In the genomic region with DNA sequence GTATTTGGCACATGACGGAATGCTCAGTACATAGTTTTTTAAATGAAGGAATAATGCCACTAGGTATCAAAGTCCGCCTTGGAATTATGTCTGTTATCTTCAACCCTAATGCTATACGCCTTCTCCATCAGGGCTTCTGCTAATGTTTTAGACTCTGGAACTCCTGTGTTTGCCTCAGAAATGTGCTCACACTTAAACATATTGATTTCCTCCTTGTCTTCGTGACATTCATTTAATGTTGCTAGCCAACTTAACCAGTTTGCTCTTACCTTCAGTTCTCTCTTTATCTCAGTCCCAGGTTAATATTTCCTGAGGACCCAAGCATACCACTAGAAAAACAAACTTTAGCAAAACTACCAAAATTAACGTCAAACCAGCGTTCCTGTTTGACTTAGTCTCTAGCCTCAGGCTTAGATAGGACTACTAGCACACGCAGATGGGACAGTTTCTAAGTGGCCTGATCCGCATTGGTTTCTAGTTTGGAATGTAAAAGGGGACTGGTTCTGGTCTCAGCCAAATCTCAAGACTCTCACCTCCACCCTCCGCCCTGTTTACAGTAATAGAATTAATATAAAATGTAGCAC, we compare ENCODE assay signal across 1 cellular context.
TF ChIP-seq lines count a peak whose summit lies in the region.

No MANE protein-coding gene starts in this region.

TF ChIP-seq in HepG2, 621 proteins besides CTCF, POLR2A, EP300 and RAD21 (continued from another document):
- no peak for TF ChIP-seq GTF3A (CRISPR knock-in tag; conservative IDR thresholded peaks at IDR 0.05)
- TF ChIP-seq ZFP1 (CRISPR knock-in tag; IDR thresholded peaks at IDR 0.05), result peak; percentile 97
- TF ChIP-seq ZNF652 (CRISPR knock-in tag; IDR thresholded peaks at IDR 0.05; ENCODE audit: borderline replicate concordance, low read depth), result no peak
- peak; percentile 41; the same call in 1 of the 2 replicates for TF ChIP-seq HNF4A (CRISPR knock-in tag; IDR thresholded peaks at IDR 0.05)
- TF ChIP-seq, protein P1, sequence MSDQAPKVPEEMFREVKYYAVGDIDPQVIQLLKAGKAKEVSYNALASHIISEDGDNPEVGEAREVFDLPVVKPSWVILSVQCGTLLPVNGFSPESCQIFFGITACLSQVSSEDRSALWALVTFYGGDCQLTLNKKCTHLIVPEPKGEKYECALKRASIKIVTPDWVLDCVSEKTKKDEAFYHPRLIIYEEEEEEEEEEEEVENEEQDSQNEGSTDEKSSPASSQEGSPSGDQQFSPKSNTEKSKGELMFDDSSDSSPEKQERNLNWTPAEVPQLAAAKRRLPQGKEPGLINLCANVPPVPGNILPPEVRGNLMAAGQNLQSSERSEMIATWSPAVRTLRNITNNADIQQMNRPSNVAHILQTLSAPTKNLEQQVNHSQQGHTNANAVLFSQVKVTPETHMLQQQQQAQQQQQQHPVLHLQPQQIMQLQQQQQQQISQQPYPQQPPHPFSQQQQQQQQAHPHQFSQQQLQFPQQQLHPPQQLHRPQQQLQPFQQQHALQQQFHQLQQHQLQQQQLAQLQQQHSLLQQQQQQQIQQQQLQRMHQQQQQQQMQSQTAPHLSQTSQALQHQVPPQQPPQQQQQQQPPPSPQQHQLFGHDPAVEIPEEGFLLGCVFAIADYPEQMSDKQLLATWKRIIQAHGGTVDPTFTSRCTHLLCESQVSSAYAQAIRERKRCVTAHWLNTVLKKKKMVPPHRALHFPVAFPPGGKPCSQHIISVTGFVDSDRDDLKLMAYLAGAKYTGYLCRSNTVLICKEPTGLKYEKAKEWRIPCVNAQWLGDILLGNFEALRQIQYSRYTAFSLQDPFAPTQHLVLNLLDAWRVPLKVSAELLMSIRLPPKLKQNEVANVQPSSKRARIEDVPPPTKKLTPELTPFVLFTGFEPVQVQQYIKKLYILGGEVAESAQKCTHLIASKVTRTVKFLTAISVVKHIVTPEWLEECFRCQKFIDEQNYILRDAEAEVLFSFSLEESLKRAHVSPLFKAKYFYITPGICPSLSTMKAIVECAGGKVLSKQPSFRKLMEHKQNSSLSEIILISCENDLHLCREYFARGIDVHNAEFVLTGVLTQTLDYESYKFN (CRISPR knock-in tag; conservative IDR thresholded peaks at IDR 0.05), result peak; percentile 39
- TF ChIP-seq ZNF431 (CRISPR knock-in tag; IDR thresholded peaks at IDR 0.05; ENCODE audit: borderline replicate concordance, low read depth), result no peak
- TF ChIP-seq, protein P2, sequence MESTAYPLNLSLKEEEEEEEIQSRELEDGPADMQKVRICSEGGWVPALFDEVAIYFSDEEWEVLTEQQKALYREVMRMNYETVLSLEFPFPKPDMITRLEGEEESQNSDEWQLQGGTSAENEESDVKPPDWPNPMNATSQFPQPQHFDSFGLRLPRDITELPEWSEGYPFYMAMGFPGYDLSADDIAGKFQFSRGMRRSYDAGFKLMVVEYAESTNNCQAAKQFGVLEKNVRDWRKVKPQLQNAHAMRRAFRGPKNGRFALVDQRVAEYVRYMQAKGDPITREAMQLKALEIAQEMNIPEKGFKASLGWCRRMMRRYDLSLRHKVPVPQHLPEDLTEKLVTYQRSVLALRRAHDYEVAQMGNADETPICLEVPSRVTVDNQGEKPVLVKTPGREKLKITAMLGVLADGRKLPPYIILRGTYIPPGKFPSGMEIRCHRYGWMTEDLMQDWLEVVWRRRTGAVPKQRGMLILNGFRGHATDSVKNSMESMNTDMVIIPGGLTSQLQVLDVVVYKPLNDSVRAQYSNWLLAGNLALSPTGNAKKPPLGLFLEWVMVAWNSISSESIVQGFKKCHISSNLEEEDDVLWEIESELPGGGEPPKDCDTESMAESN (CRISPR knock-in tag; conservative IDR thresholded peaks at IDR 0.05), result no peak
- no peak for TF ChIP-seq MBNL3 (CRISPR knock-in tag; conservative IDR thresholded peaks at IDR 0.05)
- TF ChIP-seq, protein P3, sequence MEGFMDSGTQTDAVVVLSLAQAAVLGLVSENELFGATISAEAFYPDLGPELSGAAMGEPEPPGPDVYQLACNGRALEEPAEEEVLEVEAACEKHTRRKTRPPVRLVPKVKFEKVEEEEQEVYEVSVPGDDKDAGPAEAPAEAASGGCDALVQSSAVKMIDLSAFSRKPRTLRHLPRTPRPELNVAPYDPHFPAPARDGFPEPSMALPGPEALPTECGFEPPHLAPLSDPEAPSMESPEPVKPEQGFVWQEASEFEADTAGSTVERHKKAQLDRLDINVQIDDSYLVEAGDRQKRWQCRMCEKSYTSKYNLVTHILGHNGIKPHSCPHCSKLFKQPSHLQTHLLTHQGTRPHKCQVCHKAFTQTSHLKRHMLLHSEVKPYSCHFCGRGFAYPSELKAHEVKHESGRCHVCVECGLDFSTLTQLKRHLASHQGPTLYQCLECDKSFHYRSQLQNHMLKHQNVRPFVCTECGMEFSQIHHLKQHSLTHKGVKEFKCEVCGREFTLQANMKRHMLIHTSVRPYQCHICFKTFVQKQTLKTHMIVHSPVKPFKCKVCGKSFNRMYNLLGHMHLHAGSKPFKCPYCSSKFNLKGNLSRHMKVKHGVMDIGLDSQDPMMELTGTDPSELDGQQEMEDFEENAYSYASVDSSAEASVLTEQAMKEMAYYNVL (CRISPR knock-in tag; IDR thresholded peaks at IDR 0.05; ENCODE audit: borderline replicate concordance), result 0 out of 2 replicates have a peak, but pooled peaks have one; percentile 27
- peak; percentile 89 for TF ChIP-seq ONECUT2 (CRISPR knock-in tag; IDR thresholded peaks at IDR 0.05)
- 0 out of 2 replicates have a peak, but pooled peaks have one; percentile 22 for TF ChIP-seq REPIN1 (CRISPR knock-in tag; IDR thresholded peaks at IDR 0.05; ENCODE audit: borderline replicate concordance, low read depth)
- TF ChIP-seq ARNT (IDR thresholded peaks at IDR 0.05), result no peak
- no peak for TF ChIP-seq ZNF775 (CRISPR knock-in tag; IDR thresholded peaks at IDR 0.05; ENCODE audit: borderline replicate concordance)
- TF ChIP-seq, protein P4, sequence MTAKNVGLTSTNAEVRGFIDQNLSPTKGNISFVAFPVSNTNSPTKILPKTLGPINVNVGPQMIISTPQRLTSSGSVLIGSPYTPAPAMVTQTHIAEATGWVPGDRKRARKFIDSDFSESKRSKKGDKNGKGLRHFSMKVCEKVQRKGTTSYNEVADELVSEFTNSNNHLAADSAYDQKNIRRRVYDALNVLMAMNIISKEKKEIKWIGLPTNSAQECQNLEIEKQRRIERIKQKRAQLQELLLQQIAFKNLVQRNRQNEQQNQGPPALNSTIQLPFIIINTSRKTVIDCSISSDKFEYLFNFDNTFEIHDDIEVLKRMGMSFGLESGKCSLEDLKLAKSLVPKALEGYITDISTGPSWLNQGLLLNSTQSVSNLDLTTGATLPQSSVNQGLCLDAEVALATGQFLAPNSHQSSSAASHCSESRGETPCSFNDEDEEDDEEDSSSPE (CRISPR knock-in tag; IDR thresholded peaks at IDR 0.05), result 0 out of 2 replicates have a peak, but pooled peaks have one; percentile 20
- TF ChIP-seq ZNF510 (CRISPR knock-in tag; IDR thresholded peaks at IDR 0.05; ENCODE audit: low read depth), result no peak
- no peak for TF ChIP-seq HDAC6 (IDR thresholded peaks at IDR 0.05; ENCODE audit: low read depth, low read length)
- peak; percentile 26; the same call in 1 of the 2 replicates for TF ChIP-seq GATAD2A (CRISPR knock-in tag; IDR thresholded peaks at IDR 0.05)
- TF ChIP-seq KDM1A (CRISPR knock-in tag; IDR thresholded peaks at IDR 0.05), result no peak
- TF ChIP-seq ZSCAN21 (CRISPR knock-in tag; IDR thresholded peaks at IDR 0.05; ENCODE audit: borderline replicate concordance), result no peak
- TF ChIP-seq, protein P5, sequence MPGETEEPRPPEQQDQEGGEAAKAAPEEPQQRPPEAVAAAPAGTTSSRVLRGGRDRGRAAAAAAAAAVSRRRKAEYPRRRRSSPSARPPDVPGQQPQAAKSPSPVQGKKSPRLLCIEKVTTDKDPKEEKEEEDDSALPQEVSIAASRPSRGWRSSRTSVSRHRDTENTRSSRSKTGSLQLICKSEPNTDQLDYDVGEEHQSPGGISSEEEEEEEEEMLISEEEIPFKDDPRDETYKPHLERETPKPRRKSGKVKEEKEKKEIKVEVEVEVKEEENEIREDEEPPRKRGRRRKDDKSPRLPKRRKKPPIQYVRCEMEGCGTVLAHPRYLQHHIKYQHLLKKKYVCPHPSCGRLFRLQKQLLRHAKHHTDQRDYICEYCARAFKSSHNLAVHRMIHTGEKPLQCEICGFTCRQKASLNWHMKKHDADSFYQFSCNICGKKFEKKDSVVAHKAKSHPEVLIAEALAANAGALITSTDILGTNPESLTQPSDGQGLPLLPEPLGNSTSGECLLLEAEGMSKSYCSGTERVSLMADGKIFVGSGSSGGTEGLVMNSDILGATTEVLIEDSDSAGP (CRISPR knock-in tag; IDR thresholded peaks at IDR 0.05; ENCODE audit: borderline replicate concordance), result no peak
- TF ChIP-seq MEIS2 (CRISPR knock-in tag; IDR thresholded peaks at IDR 0.05), result no peak
- TF ChIP-seq, protein P6, sequence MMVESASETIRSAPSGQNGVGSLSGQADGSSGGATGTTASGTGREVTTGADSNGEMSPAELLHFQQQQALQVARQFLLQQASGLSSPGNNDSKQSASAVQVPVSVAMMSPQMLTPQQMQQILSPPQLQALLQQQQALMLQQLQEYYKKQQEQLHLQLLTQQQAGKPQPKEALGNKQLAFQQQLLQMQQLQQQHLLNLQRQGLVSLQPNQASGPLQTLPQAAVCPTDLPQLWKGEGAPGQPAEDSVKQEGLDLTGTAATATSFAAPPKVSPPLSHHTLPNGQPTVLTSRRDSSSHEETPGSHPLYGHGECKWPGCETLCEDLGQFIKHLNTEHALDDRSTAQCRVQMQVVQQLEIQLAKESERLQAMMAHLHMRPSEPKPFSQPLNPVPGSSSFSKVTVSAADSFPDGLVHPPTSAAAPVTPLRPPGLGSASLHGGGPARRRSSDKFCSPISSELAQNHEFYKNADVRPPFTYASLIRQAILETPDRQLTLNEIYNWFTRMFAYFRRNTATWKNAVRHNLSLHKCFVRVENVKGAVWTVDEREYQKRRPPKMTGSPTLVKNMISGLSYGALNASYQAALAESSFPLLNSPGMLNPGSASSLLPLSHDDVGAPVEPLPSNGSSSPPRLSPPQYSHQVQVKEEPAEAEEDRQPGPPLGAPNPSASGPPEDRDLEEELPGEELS (CRISPR knock-in tag; IDR thresholded peaks at IDR 0.05), result peak; percentile 46
- no peak for TF ChIP-seq NFE2L2 (IDR thresholded peaks at IDR 0.05; ENCODE audit: low read length)
- no peak for TF ChIP-seq RXRA (CRISPR knock-in tag; IDR thresholded peaks at IDR 0.05)
- TF ChIP-seq SOX6 (IDR thresholded peaks at IDR 0.05), result no peak
- peak; percentile 40; the same call in 1 of the 2 replicates for TF ChIP-seq SOX6 (CRISPR knock-in tag; IDR thresholded peaks at IDR 0.05)
- TF ChIP-seq, protein P7, sequence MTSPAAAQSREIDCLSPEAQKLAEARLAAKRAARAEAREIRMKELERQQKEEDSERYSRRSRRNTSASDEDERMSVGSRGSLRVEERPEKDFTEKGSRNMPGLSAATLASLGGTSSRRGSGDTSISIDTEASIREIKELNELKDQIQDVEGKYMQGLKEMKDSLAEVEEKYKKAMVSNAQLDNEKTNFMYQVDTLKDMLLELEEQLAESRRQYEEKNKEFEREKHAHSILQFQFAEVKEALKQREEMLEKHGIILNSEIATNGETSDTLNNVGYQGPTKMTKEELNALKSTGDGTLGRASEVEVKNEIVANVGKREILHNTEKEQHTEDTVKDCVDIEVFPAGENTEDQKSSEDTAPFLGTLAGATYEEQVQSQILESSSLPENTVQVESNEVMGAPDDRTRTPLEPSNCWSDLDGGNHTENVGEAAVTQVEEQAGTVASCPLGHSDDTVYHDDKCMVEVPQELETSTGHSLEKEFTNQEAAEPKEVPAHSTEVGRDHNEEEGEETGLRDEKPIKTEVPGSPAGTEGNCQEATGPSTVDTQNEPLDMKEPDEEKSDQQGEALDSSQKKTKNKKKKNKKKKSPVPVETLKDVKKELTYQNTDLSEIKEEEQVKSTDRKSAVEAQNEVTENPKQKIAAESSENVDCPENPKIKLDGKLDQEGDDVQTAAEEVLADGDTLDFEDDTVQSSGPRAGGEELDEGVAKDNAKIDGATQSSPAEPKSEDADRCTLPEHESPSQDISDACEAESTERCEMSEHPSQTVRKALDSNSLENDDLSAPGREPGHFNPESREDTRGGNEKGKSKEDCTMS (CRISPR knock-in tag; conservative IDR thresholded peaks at IDR 0.05), result no peak
- TF ChIP-seq ZNF446 (CRISPR knock-in tag; IDR thresholded peaks at IDR 0.05), result no peak
- TF ChIP-seq, protein P8, sequence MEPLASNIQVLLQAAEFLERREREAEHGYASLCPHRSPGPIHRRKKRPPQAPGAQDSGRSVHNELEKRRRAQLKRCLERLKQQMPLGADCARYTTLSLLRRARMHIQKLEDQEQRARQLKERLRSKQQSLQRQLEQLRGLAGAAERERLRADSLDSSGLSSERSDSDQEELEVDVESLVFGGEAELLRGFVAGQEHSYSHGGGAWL (CRISPR knock-in tag; IDR thresholded peaks at IDR 0.05), result no peak
- no peak for TF ChIP-seq ZNF33A (CRISPR knock-in tag; IDR thresholded peaks at IDR 0.05; ENCODE audit: borderline replicate concordance)
- no peak for TF ChIP-seq ZFP36L2 (CRISPR knock-in tag; IDR thresholded peaks at IDR 0.05)
- no peak for TF ChIP-seq ZBTB38 (CRISPR knock-in tag; IDR thresholded peaks at IDR 0.05)
- peak; percentile 58 for TF ChIP-seq ZMYM4 (CRISPR knock-in tag; IDR thresholded peaks at IDR 0.05)
- TF ChIP-seq CREB1 (IDR thresholded peaks at IDR 0.05), result no peak
- TF ChIP-seq CREB1 (CRISPR knock-in tag; IDR thresholded peaks at IDR 0.05), result peak; percentile 26; the same call in 1 of the 2 replicates
- TF ChIP-seq, protein P9, sequence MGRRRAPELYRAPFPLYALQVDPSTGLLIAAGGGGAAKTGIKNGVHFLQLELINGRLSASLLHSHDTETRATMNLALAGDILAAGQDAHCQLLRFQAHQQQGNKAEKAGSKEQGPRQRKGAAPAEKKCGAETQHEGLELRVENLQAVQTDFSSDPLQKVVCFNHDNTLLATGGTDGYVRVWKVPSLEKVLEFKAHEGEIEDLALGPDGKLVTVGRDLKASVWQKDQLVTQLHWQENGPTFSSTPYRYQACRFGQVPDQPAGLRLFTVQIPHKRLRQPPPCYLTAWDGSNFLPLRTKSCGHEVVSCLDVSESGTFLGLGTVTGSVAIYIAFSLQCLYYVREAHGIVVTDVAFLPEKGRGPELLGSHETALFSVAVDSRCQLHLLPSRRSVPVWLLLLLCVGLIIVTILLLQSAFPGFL (CRISPR knock-in tag; IDR thresholded peaks at IDR 0.05), result no peak
